In the genomic region with DNA sequence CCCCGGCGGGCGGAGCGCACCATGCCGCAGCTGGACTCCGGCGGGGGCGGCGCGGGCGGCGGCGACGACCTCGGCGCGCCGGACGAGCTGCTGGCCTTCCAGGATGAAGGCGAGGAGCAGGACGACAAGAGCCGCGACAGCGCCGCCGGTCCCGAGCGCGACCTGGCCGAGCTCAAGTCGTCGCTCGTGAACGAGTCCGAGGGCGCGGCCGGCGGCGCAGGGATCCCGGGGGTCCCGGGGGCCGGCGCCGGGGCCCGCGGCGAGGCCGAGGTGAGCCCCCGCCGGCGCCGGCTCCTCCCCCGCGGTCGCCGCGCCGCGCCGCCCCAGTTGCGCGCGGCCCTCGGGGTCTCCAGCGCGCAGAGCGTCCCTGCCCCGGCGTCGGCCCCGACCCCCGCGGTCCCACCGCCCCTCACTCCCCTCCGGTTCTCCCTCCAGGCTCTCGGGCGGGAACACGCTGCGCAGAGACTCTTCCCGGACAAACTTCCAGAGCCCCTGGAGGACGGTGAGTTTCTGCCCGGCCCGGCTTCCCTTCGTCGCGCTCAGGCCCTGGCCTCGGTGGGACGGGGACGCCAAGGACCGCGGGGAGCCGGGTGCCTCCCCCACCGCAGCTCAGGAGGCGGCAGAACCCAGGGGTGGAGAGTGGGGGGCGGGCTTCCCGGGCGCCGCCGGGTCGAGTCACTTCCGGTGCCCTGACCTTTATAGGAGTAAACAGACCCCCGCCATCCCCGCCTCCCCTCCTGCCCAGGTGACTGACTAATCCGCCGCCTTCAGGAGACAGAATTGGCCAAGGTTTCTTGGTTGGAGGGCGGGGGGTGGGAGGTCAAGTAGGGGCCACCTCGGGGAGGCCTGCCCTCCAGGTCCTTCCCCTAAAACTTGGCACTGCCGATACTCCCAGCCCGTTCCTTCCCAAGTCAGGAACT, we compare ENCODE assay signal across 8 cellular contexts. TPM values are rescaled to one million over a fixed set of nuclear protein-coding genes. Genes with fewer than 3 reads are reported as not detected.
A peak's percentile ranks its signal among the peaks of the same experiment; 100 is the strongest.
DNase-seq lines count a peak whose midpoint lies in the region; ATAC-seq and TF ChIP-seq lines count a peak whose summit lies in the region.

No MANE protein-coding gene starts in this region.

- peaks cover 46 to 56% of the 10 kb centered on the region in 2 donors for H3K36me3 Mint-ChIP-seq in activated naive CD4-positive, alpha-beta T cell treated with anti-CD3 and anti-CD28 coated beads, Interleukin-2, amount 50 U/mL, for 72 hours

- H3K27ac ChIP-seq in RWPE2 (ENCODE audit: poor library complexity, severe bottlenecking) = peak overlapping the region; percentile 25

- no peaks in the 10 kb centered on the region for H3K9me3 Mint-ChIP-seq in activated naive CD4-positive, alpha-beta T cell treated with anti-CD3 and anti-CD28 coated beads, Interleukin-2, amount 50 U/mL, for 72 hours

- H3K36me3 ChIP-seq in RWPE2 (ENCODE audit: low read depth) = no peaks in the 10 kb centered on the region
- H3K36me3 ChIP-seq in kidney epithelial cell (ENCODE audit: control insufficient read depth, insufficient read depth, low read length) = no peaks in the 10 kb centered on the region

- H3K4me3 ChIP-seq in RWPE2 (ENCODE audit: severe bottlenecking) (peak overlapping the region; percentile 74), kidney epithelial cell (ENCODE audit: low read depth, low read length) (peak overlapping the region; percentile 49)

- ATAC-seq in GM21529 (IDR thresholded peaks at IDR 0.05; ENCODE audit: unreplicated experiment) (peak; percentile 10), RWPE2 (ENCODE audit: low read depth) (peak; percentile 19), GM21390 (IDR thresholded peaks at IDR 0.05; ENCODE audit: unreplicated experiment) (no peak)
- peak; percentile 10 to 35 for ATAC-seq in activated naive CD4-positive, alpha-beta T cell treated with anti-CD3 and anti-CD28 coated beads, Interleukin-2, amount 50 U/mL, for 72 hours

- no peak for TF ChIP-seq CTCF in RWPE2 (IDR thresholded peaks at IDR 0.05; ENCODE audit: poor library complexity, severe bottlenecking)
- TF ChIP-seq CTCF in kidney epithelial cell (IDR thresholded peaks at IDR 0.05; ENCODE audit: insufficient read depth, low read length, poor library complexity, severe bottlenecking) = no peak

- no peaks in the 10 kb centered on the region for H3K27me3 ChIP-seq in RWPE2 (ENCODE audit: insufficient read depth, poor library complexity, severe bottlenecking)
- H3K27me3 ChIP-seq in kidney epithelial cell (ENCODE audit: control insufficient read depth, insufficient read depth, low read length) = peaks cover 23% of the 10 kb centered on the region

- H3K4me1 ChIP-seq in RWPE2 (ENCODE audit: insufficient read depth, poor library complexity, severe bottlenecking) = peaks cover 8% of the 10 kb centered on the region

- H3K9me3 ChIP-seq in RWPE2 (ENCODE audit: severe bottlenecking) = no peaks in the 10 kb centered on the region

- DNase-seq in AG08396 (ENCODE audit: low spot score) (peak; percentile 42), RWPE2 (ENCODE audit: low spot score) (no peak), kidney epithelial cell (ENCODE audit: low read depth) (no peak), SKM-1 (lab: John Stamatoyannopoulos, UW; ENCODE audit: unreplicated experiment) (no peak)
- peak; percentile 63 to 83 for DNase-seq in activated naive CD4-positive, alpha-beta T cell treated with anti-CD3 and anti-CD28 coated beads, Interleukin-2, amount 50 U/mL, for 72 hours (ENCODE audit: low spot score in 2 of 2)
- DNase-seq in stimulated activated CD8-positive, alpha-beta memory T cell treated with anti-CD3 and anti-CD28 coated beads, Interleukin-12 subunit alpha, Interleukin-12 subunit beta, amount 100 ng/mL, for 4 hours (ENCODE audit: low read depth) = peak; percentile 81

- H3K27ac Mint-ChIP-seq in activated naive CD4-positive, alpha-beta T cell treated with anti-CD3 and anti-CD28 coated beads, Interleukin-2, amount 50 U/mL, for 72 hours = peak overlapping the region; percentile 10 to 46

RNA-seq across cellular contexts. Expression of gene TCF7, which starts 0.7 kb away (rescaled TPM):
- total RNA-seq in activated naive CD4-positive, alpha-beta T cell treated with anti-CD3 and anti-CD28 coated beads, Interleukin-2, amount 50 U/mL, for 72 hours = 100 to 1,000 TPM in 1 of 2 donors, 10 to 100 TPM in 1; 93.5 to 229 TPM
- 3.6 and 4.8 TPM in 2 replicates for total RNA-seq in kidney epithelial cell

Comparison
In these comparisons a context has a peak if more than half of its experiments do, and no peak if none do; other contexts are left out.
1. DNase-seq: peak in AG08396 (single experiment), activated naive CD4-positive, alpha-beta T cell treated with anti-CD3 and anti-CD28 coated beads, Interleukin-2, amount 50 U/mL, for 72 hours (2 of 2) and stimulated activated CD8-positive, alpha-beta memory T cell treated with anti-CD3 and anti-CD28 coated beads, Interleukin-12 subunit alpha, Interleukin-12 subunit beta, amount 100 ng/mL, for 4 hours (single experiment); none in RWPE2 (single experiment), kidney epithelial cell (single experiment) and SKM-1 (single experiment).
2. RNA of gene TCF7, which starts 0.7 kb away (total RNA-seq): 93.5 to 229 TPM in activated naive CD4-positive, alpha-beta T cell treated with anti-CD3 and anti-CD28 coated beads, Interleukin-2, amount 50 U/mL, for 72 hours; 3.6 to 4.8 TPM in kidney epithelial cell; every median in the first group is over 10 times any median in the second.